Comparison of ENCODE assay signal across 9 cellular contexts in genomic region chr11:65718964-65719492, GRCh38. TPM values are rescaled to one million over a fixed set of nuclear protein-coding genes. Genes with fewer than 3 reads are reported as not detected.
A peak's percentile ranks its signal among the peaks of the same experiment; 100 is the strongest.
DNase-seq lines count a peak whose midpoint lies in the region; ATAC-seq and TF ChIP-seq lines count a peak whose summit lies in the region.
"Had no signal": no experiment of that assay in that cellular context is flagged by ENCODE, and none has a peak within 500 bp of the region (broad histone marks: within the 10 kb centered on the region; RNA-seq: fewer than 3 reads in every experiment).

No MANE protein-coding gene starts in this region.

- CTCF ChIA-PET in PC-9 (lab: Charles Lee): interaction anchor here (0.5 to 1.6 kb wide), 3 partner anchors 60 to 283 kb away, joined by 4 to 12 read pairs (median 12); partner anchors contain the start of genes BANF1 and EIF1AD

- H4K20me1 ChIP-seq in DND-41 (ENCODE audit: insufficient read depth, low read length) (peaks cover 44% of the 10 kb centered on the region), PC-9 (ENCODE audit: insufficient read depth) (peaks cover 9% of the 10 kb centered on the region; the same call in 1 of the 2 replicates)

- POLR2A ChIA-PET in PC-9 (lab: Charles Lee; ENCODE audit: unreplicated experiment): interaction anchor here (0.5 to 0.8 kb wide), 5 partner anchors 10 to 425 kb away, joined by 3 to 16 read pairs (median 5); no protein-coding TSS in a partner anchor

- peak overlapping the region; percentile 88 for H3K4me2 ChIP-seq in DND-41 (ENCODE audit: insufficient read depth, low read length)
- H3K4me2 ChIP-seq in PC-9: peak overlapping the region; percentile 83

- no peak for ATAC-seq in DND-41 (ENCODE audit: insufficient read depth, low read depth)
- no peak for ATAC-seq in GM18870 (IDR thresholded peaks at IDR 0.05; ENCODE audit: unreplicated experiment)
- ATAC-seq in HG02759 (IDR thresholded peaks at IDR 0.05; ENCODE audit: unreplicated experiment): no peak

- no TSS peak for BruUV-seq in PC-9 (replicated peaks; lab: Mats Ljungman, UMichigan)

- H3K79me2 ChIP-seq in DND-41 (ENCODE audit: insufficient read depth, low read length) (peaks cover 55% of the 10 kb centered on the region), PC-9 (ENCODE audit: low read depth) (peaks cover 23% of the 10 kb centered on the region)

- no peak for TF ChIP-seq CTCF in DND-41 (IDR thresholded peaks at IDR 0.05; ENCODE audit: borderline replicate concordance, extremely low read depth, low read length, poor library complexity, severe bottlenecking)
- no peak for TF ChIP-seq CTCF in PC-9 (conservative IDR thresholded peaks at IDR 0.05)
- TF ChIP-seq CTCF in endothelial cell (IDR thresholded peaks at IDR 0.05; ENCODE audit: unreplicated experiment): no peak

- peaks cover 30% of the 10 kb centered on the region for H3K36me3 Mint-ChIP-seq in endothelial cell (ENCODE audit: low read depth, unreplicated experiment)

- peak overlapping the region; percentile 89 to 100; a peak in 3 of 4 replicates for H3K4me3 ChIP-seq in DND-41 (ENCODE audit: low read depth in 1 of 2, low read length in 2 of 2)
- peak overlapping the region; percentile 90 for H3K4me3 ChIP-seq in PC-9
- H3K4me3 ChIP-seq in neuron (ENCODE audit: low read length): peak overlapping the region; percentile 96

- H3K27ac ChIP-seq in DND-41 (ENCODE audit: low read length) (peak overlapping the region; percentile 90), PC-9 (no peak overlapping the region)

- H3K4me1 ChIP-seq in DND-41 (ENCODE audit: insufficient read depth, low read length): peaks cover 55% of the 10 kb centered on the region
- peaks cover 9% of the 10 kb centered on the region for H3K4me1 ChIP-seq in PC-9 (replicated peaks; ENCODE audit: insufficient read depth)
- H3K4me1 ChIP-seq in neuron (ENCODE audit: insufficient read depth, low read length): peaks cover 24% of the 10 kb centered on the region

- no peaks in the 10 kb centered on the region for H3K9me3 Mint-ChIP-seq in endothelial cell (ENCODE audit: unreplicated experiment)

- no peak for DNase-seq in DND-41
- DNase-seq in PC-9: no peak
- DNase-seq in endothelial cell (ENCODE audit: low spot score): no peak
- no peak for DNase-seq in iPS-NIHi11 (ENCODE audit: low spot score)
- no peak for DNase-seq in DMS79 treated with DMSO at 0.1 percent for 48 hours (lab: John Stamatoyannopoulos, UW)
- DNase-seq: activated CD8-positive, alpha-beta memory T cell treated with anti-CD3 and anti-CD28 coated beads, Interleukin-2, amount 50 U/mL, for 48 hours had no signal

- intact Hi-C loops in PC-9 (cut with micrococcal nuclease; ENCODE audit: unreplicated experiment): no loop called here

- H3K9me3 ChIP-seq in DND-41 (ENCODE audit: insufficient read depth, low read length, severe bottlenecking): no peaks in the 10 kb centered on the region
- no peaks in the 10 kb centered on the region for H3K9me3 ChIP-seq in PC-9 (ENCODE audit: insufficient read depth, low read depth)
- no peaks in the 10 kb centered on the region for H3K9me3 ChIP-seq in neuron (ENCODE audit: low read length)

- peaks cover 25% of the 10 kb centered on the region; the same call in 1 of the 2 replicates for H3F3A ChIP-seq in PC-9 (ENCODE audit: insufficient read depth, low read depth)

- peaks cover 2% of the 10 kb centered on the region for H3K4me1 Mint-ChIP-seq in endothelial cell (ENCODE audit: unreplicated experiment)

- H3K9me2 ChIP-seq in PC-9 (ENCODE audit: insufficient read depth): no peaks in the 10 kb centered on the region

- H2AFZ ChIP-seq in DND-41 (ENCODE audit: low read depth, low read length) (no peak overlapping the region), PC-9 (no peak overlapping the region), neuron (ENCODE audit: low read depth, low read length) (no peak overlapping the region)

- H3K4me3 Mint-ChIP-seq in endothelial cell (ENCODE audit: unreplicated experiment): peak overlapping the region; percentile 98

- H3K27ac Mint-ChIP-seq in endothelial cell (ENCODE audit: unreplicated experiment): no peak overlapping the region

- no peaks in the 10 kb centered on the region for H3K27me3 ChIP-seq in DND-41 (ENCODE audit: insufficient read depth, low read length, poor library complexity)
- H3K27me3 ChIP-seq in PC-9 (ENCODE audit: insufficient read depth, low read depth): no peaks in the 10 kb centered on the region
- H3K27me3 ChIP-seq in neuron (ENCODE audit: insufficient read depth, low read length): no peaks in the 10 kb centered on the region

- H3K9ac ChIP-seq in DND-41 (ENCODE audit: low read depth, low read length): peak overlapping the region; percentile 80

- H3K36me3 ChIP-seq in DND-41 (ENCODE audit: insufficient read depth, low read length) (peaks cover 60% of the 10 kb centered on the region), PC-9 (ENCODE audit: low read depth) (peaks cover 4% of the 10 kb centered on the region; the same call in 1 of the 2 replicates), neuron (ENCODE audit: insufficient read depth, low read length) (peaks cover 48% of the 10 kb centered on the region)

- peaks cover 14% of the 10 kb centered on the region for H3K27me3 Mint-ChIP-seq in endothelial cell (ENCODE audit: unreplicated experiment)

RNA-seq across cellular contexts. Expression of gene RNASEH2C, which starts 1.6 kb away (rescaled TPM):
- total RNA-seq in PC-9 (2021): 31.8 and 42.4 TPM in 2 replicates
- total RNA-seq in endothelial cell (ENCODE audit: unreplicated experiment): 38.6 TPM

RNA-seq across cellular contexts. Expression of gene KAT5, which starts 7.0 kb away (rescaled TPM):
- total RNA-seq in PC-9 (2021) (49.6 and 57.1 TPM in 2 replicates), endothelial cell (ENCODE audit: unreplicated experiment) (28.2 TPM)

RNA-seq across cellular contexts. Expression of gene RELA, which starts 56.3 kb away (rescaled TPM):
- total RNA-seq in PC-9 (2021): 59.5 and 86.8 TPM in 2 replicates
- total RNA-seq in endothelial cell (ENCODE audit: unreplicated experiment): 62.6 TPM
